Comparison of ENCODE assay signal across 8 cellular contexts in genomic region chr13:75760182-75760981, GRCh38.
A peak's percentile ranks its signal among the peaks of the same experiment; 100 is the strongest.
DNase-seq lines count a peak whose midpoint lies in the region; ATAC-seq, FAIRE-seq and TF ChIP-seq lines count a peak whose summit lies in the region.

No MANE protein-coding gene starts in this region.

- peak; percentile 41 for DNase-seq in A172 (ENCODE audit: low spot score)
- peak; percentile 34 for DNase-seq in RCC 7860 (ENCODE audit: low spot score)
- no peak for DNase-seq in fibroblast of the aortic adventitia (ENCODE audit: low read depth)
- DNase-seq in putamen (ENCODE audit: low spot score), result peak; percentile 78
- DNase-seq in NCI-H524 treated with DMSO at 0.1 percent for 48 hours (lab: John Stamatoyannopoulos, UW), result no peak
- DNase-seq in central memory CD4-positive, alpha-beta T cell, result no peak

- peak; percentile 25 for TF ChIP-seq CTCF in fibroblast of the aortic adventitia (IDR thresholded peaks at IDR 0.05; ENCODE audit: insufficient read depth, low read length)

- ATAC-seq in GM18858 (IDR thresholded peaks at IDR 0.05; ENCODE audit: unreplicated experiment) (peak; percentile 26), HG03196 (IDR thresholded peaks at IDR 0.05; ENCODE audit: unreplicated experiment) (peak; percentile 38)

- peak overlapping the region; percentile 22 for H3K4me3 ChIP-seq in fibroblast of the aortic adventitia (ENCODE audit: low read depth, low read length)

- no peak for FAIRE-seq in RCC 7860 (lab: Jason Lieb, UNC)

Comparison
In these comparisons a context has a peak if more than half of its experiments do, and no peak if none do; other contexts are left out.
1. DNase-seq: peak in A172 (single experiment), RCC 7860 (single experiment) and putamen (single experiment); none in fibroblast of the aortic adventitia (single experiment), NCI-H524 treated with DMSO at 0.1 percent for 48 hours (single experiment) and central memory CD4-positive, alpha-beta T cell (single experiment).